17 cellular contexts compared by ENCODE assay signal in genomic region chr12:95339086-95339788, GRCh38.
"Had no signal": no experiment of that assay in that cellular context is flagged by ENCODE, and none has a peak within 500 bp of the region (broad histone marks: within the 10 kb centered on the region; RNA-seq: fewer than 3 reads in every experiment).

No MANE protein-coding gene starts in this region.

- H3K4me3 Mint-ChIP-seq: activated B cell treated with CpG ODN at 0.5 μM for 24 hours; activated CD4-positive, alpha-beta T cell treated with anti-CD3 and anti-CD28 coated beads, Interleukin-2, amount 10 ng/mL, durations not matched to agents 24 days and 14 days; activated naive CD8-positive, alpha-beta T cell treated with anti-CD3 and anti-CD28 coated beads, Interleukin-2, amount 10 ng/mL, durations not matched to agents 7 days and 5 days; natural killer cell; stimulated activated naive B cell treated with anti-CD40 and anti-IgM and Interleukin-4, amounts not matched to agents 10 μg/mL and 1 μg/mL and 100 μg/mL, for 72 hours had no signal

- DNase-seq: activated B cell treated with CpG ODN at 0.5 μM for 24 hours; activated CD4-positive, alpha-beta T cell treated with anti-CD3 and anti-CD28 coated beads, Interleukin-2, amount 10 ng/mL, durations not matched to agents 24 days and 14 days; activated CD8-positive, alpha-beta memory T cell treated with anti-CD3 and anti-CD28 coated beads, Interleukin-2, amount 50 U/mL, for 48 hours; activated naive CD8-positive, alpha-beta T cell treated with anti-CD3 and anti-CD28 coated beads, Interleukin-2, amount 10 ng/mL, durations not matched to agents 7 days and 5 days; cerebellar nuclear complex; effector CD8-positive, alpha-beta T cell; mucosa of descending colon; natural killer cell; posterior cingulate gyrus; retina; stimulated activated CD4-positive, alpha-beta T cell treated with anti-CD3 and anti-CD28 coated beads, Interleukin-4, amount 100 ng/mL, for 1 hour; stimulated activated naive B cell treated with anti-CD40 and anti-IgM and Interleukin-4, amounts not matched to agents 10 μg/mL and 1 μg/mL and 100 μg/mL, for 72 hours; tibial artery had no signal

- ATAC-seq: gastroesophageal sphincter; left lobe of liver; mucosa of descending colon; natural killer cell; stimulated activated naive B cell treated with anti-CD40 and anti-IgM and Interleukin-4, amounts not matched to agents 10 μg/mL and 1 μg/mL and 100 μg/mL, for 72 hours had no signal

- H3K4me1 Mint-ChIP-seq: activated B cell treated with CpG ODN at 0.5 μM for 24 hours; natural killer cell; stimulated activated naive B cell treated with anti-CD40 and anti-IgM and Interleukin-4, amounts not matched to agents 10 μg/mL and 1 μg/mL and 100 μg/mL, for 72 hours had no signal

- H3K27me3 ChIP-seq: brain microvascular endothelial cell, gastroesophageal sphincter, neutrophil, tibial artery had no signal

- H3K27ac ChIP-seq: gastroesophageal sphincter, neutrophil, tibial artery had no signal

- H3K9me3 Mint-ChIP-seq: activated B cell treated with CpG ODN at 0.5 μM for 24 hours; activated CD4-positive, alpha-beta T cell treated with anti-CD3 and anti-CD28 coated beads, Interleukin-2, amount 10 ng/mL, durations not matched to agents 24 days and 14 days; activated naive CD8-positive, alpha-beta T cell treated with anti-CD3 and anti-CD28 coated beads, Interleukin-2, amount 10 ng/mL, durations not matched to agents 7 days and 5 days; natural killer cell had no signal

- H3K36me3 ChIP-seq: brain microvascular endothelial cell, gastroesophageal sphincter, neutrophil, tibial artery had no signal

- H3K9me3 ChIP-seq: gastroesophageal sphincter, mucosa of descending colon, neutrophil, tibial artery had no signal

- H3K36me3 Mint-ChIP-seq: activated naive CD8-positive, alpha-beta T cell treated with anti-CD3 and anti-CD28 coated beads, Interleukin-2, amount 10 ng/mL, durations not matched to agents 7 days and 5 days; natural killer cell; stimulated activated naive B cell treated with anti-CD40 and anti-IgM and Interleukin-4, amounts not matched to agents 10 μg/mL and 1 μg/mL and 100 μg/mL, for 72 hours had no signal

- H3K27me3 Mint-ChIP-seq: activated B cell treated with CpG ODN at 0.5 μM for 24 hours; activated CD4-positive, alpha-beta T cell treated with anti-CD3 and anti-CD28 coated beads, Interleukin-2, amount 10 ng/mL, durations not matched to agents 24 days and 14 days had no signal

- H3K27ac Mint-ChIP-seq: activated B cell treated with CpG ODN at 0.5 μM for 24 hours; activated CD4-positive, alpha-beta T cell treated with anti-CD3 and anti-CD28 coated beads, Interleukin-2, amount 10 ng/mL, durations not matched to agents 24 days and 14 days; activated naive CD8-positive, alpha-beta T cell treated with anti-CD3 and anti-CD28 coated beads, Interleukin-2, amount 10 ng/mL, durations not matched to agents 7 days and 5 days; natural killer cell; stimulated activated naive B cell treated with anti-CD40 and anti-IgM and Interleukin-4, amounts not matched to agents 10 μg/mL and 1 μg/mL and 100 μg/mL, for 72 hours had no signal

- H3K4me3 ChIP-seq: gastroesophageal sphincter, mucosa of descending colon, tibial artery had no signal
